Comparison of ENCODE assay signal across 25 cellular contexts in genomic region chr16:78764478-78764877, GRCh38.
"Had no signal": no experiment of that assay in that cellular context is flagged by ENCODE, and none has a peak within 500 bp of the region (broad histone marks: within the 10 kb centered on the region; RNA-seq: fewer than 3 reads in every experiment).

No MANE protein-coding gene starts in this region.

- H3K9me3 Mint-ChIP-seq: natural killer cell treated with Interleukin-12 subunit alpha and Interleukin-12 subunit beta and Interleukin-15 and Interleukin-18, amount 100 ng/mL, for 72 hours; stimulated activated naive B cell treated with anti-CD40 and anti-IgM and Interleukin-4, amounts not matched to agents 10 μg/mL and 1 μg/mL and 100 μg/mL, for 72 hours; type B pancreatic cell had no signal

- ATAC-seq: left lung; mucosa of descending colon; naive thymus-derived CD4-positive, alpha-beta T cell; natural killer cell treated with Interleukin-12 subunit alpha and Interleukin-12 subunit beta and Interleukin-15 and Interleukin-18, amount 100 ng/mL, for 72 hours; stimulated activated naive B cell treated with anti-CD40 and anti-IgM and Interleukin-4, amounts not matched to agents 10 μg/mL and 1 μg/mL and 100 μg/mL, for 72 hours; stimulated activated naive CD8-positive, alpha-beta T cell treated with anti-CD3 and anti-CD28 coated beads, Interleukin-15, Interleukin-2, amounts not matched to agents 100 U/mL and 50 U/mL, for 24 hours had no signal

- H3K9me3 ChIP-seq: heart right ventricle, left lung, mucosa of descending colon, ovary, right atrium auricular region, stomach, suprapubic skin, tibial nerve, uterus had no signal

- H3K36me3 ChIP-seq: heart right ventricle, left lung, ovary, right atrium auricular region, stomach, suprapubic skin, tibial nerve, uterus had no signal

- H3K4me3 ChIP-seq: heart right ventricle, hepatocyte, left lung, lung, mucosa of descending colon, ovary, right atrium auricular region, skin epidermis, stomach, suprapubic skin, tibial nerve, uterus had no signal

- H3K4me1 ChIP-seq: left lung, stomach, suprapubic skin, uterus had no signal

- DNase-seq: heart right ventricle; kidney glomerular epithelial cell; left cardiac atrium; left lung; midbrain; mucosa of descending colon; naive thymus-derived CD4-positive, alpha-beta T cell; stimulated activated CD4-positive, alpha-beta T cell treated with anti-CD3 and anti-CD28 coated beads, Interleukin-12 subunit alpha, Interleukin-12 subunit beta, amount 100 ng/mL, for 4 hours; stimulated activated CD4-positive, alpha-beta T cell treated with anti-CD3 and anti-CD28 coated beads, Interleukin-15, amount 100 ng/mL, for 24 hours; stimulated activated CD4-positive, alpha-beta T cell treated with anti-CD3 and anti-CD28 coated beads, Interleukin-2, amount 100 ng/mL, for 24 hours; stimulated activated CD4-positive, alpha-beta T cell treated with anti-CD3 and anti-CD28 coated beads, Interleukin-4, amount 100 ng/mL, for 1 hour; stimulated activated naive B cell treated with anti-CD40 and anti-IgM and Interleukin-4, amounts not matched to agents 10 μg/mL and 1 μg/mL and 100 μg/mL, for 72 hours; stimulated activated naive CD8-positive, alpha-beta T cell treated with anti-CD3 and anti-CD28 coated beads, Interleukin-15, Interleukin-2, amounts not matched to agents 100 U/mL and 50 U/mL, for 24 hours; stomach; uterus had no signal

- H3K27me3 Mint-ChIP-seq: progenitor cell of endocrine pancreas; stimulated activated naive B cell treated with anti-CD40 and anti-IgM and Interleukin-4, amounts not matched to agents 10 μg/mL and 1 μg/mL and 100 μg/mL, for 72 hours; type B pancreatic cell had no signal

- H3K27ac ChIP-seq: heart right ventricle, hepatocyte, left lung, ovary, right atrium auricular region, skin epidermis, stomach, suprapubic skin, tibial nerve, uterus had no signal

- H3K27me3 ChIP-seq: heart right ventricle, hepatocyte, left lung, ovary, right atrium auricular region, stomach, suprapubic skin, tibial nerve, uterus had no signal

- H3K27ac Mint-ChIP-seq: natural killer cell treated with Interleukin-12 subunit alpha and Interleukin-12 subunit beta and Interleukin-15 and Interleukin-18, amount 100 ng/mL, for 72 hours; stimulated activated naive B cell treated with anti-CD40 and anti-IgM and Interleukin-4, amounts not matched to agents 10 μg/mL and 1 μg/mL and 100 μg/mL, for 72 hours; type B pancreatic cell had no signal

- H3K36me3 Mint-ChIP-seq: naive thymus-derived CD4-positive, alpha-beta T cell; natural killer cell treated with Interleukin-12 subunit alpha and Interleukin-12 subunit beta and Interleukin-15 and Interleukin-18, amount 100 ng/mL, for 72 hours; type B pancreatic cell had no signal

- H3K4me3 Mint-ChIP-seq: naive thymus-derived CD4-positive, alpha-beta T cell; natural killer cell treated with Interleukin-12 subunit alpha and Interleukin-12 subunit beta and Interleukin-15 and Interleukin-18, amount 100 ng/mL, for 72 hours; stimulated activated naive B cell treated with anti-CD40 and anti-IgM and Interleukin-4, amounts not matched to agents 10 μg/mL and 1 μg/mL and 100 μg/mL, for 72 hours; type B pancreatic cell had no signal
